Comparison of ENCODE assay signal across 1 cellular context in the genomic region with DNA sequence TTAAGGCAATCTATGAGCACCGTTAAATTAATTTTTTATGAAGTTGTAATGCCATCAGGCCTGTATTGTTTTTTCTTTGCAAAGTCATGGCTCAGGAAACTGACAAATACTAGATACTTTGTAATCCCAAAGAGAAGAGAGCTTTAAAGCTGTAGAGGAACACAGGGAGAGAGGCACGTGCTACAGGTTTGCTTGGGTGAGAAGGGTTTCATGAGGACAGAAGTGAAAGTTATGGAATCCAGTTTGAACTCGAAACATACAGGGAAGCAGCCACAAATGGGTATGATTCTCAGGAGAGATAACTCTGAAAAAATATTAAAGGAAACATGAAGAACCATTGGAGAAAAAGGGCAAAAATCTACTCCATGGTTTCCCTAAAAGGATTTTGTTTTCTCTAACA.
TF ChIP-seq lines count a peak whose summit lies in the region.

No MANE protein-coding gene starts in this region.

TF ChIP-seq in A549, 52 proteins besides CTCF, POLR2A, EP300 and RAD21 (continued from another document):
- TF ChIP-seq, protein P1, sequence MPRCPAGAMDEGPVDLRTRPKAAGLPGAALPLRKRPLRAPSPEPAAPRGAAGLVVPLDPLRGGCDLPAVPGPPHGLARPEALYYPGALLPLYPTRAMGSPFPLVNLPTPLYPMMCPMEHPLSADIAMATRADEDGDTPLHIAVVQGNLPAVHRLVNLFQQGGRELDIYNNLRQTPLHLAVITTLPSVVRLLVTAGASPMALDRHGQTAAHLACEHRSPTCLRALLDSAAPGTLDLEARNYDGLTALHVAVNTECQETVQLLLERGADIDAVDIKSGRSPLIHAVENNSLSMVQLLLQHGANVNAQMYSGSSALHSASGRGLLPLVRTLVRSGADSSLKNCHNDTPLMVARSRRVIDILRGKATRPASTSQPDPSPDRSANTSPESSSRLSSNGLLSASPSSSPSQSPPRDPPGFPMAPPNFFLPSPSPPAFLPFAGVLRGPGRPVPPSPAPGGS (IDR thresholded peaks at IDR 0.05), result no peak
- no peak for TF ChIP-seq NPAS2 (CRISPR knock-in tag; IDR thresholded peaks at IDR 0.05; ENCODE audit: borderline replicate concordance)
- TF ChIP-seq MAFK (IDR thresholded peaks at IDR 0.05; ENCODE audit: partially characterized antibody), result no peak
- TF ChIP-seq ZNF302 (CRISPR knock-in tag; IDR thresholded peaks at IDR 0.05), result no peak
- no peak for TF ChIP-seq HDAC2 (IDR thresholded peaks at IDR 0.05)
- no peak for TF ChIP-seq EHF (CRISPR knock-in tag; IDR thresholded peaks at IDR 0.05)
- TF ChIP-seq ZSCAN20 (CRISPR knock-in tag; IDR thresholded peaks at IDR 0.05), result no peak
- TF ChIP-seq JUN (IDR thresholded peaks at IDR 0.05), result no peak
- no peak for TF ChIP-seq PHF8 (IDR thresholded peaks at IDR 0.05; ENCODE audit: borderline replicate concordance, low read depth)
- no peak for TF ChIP-seq RARB (CRISPR knock-in tag; IDR thresholded peaks at IDR 0.05)
- no peak for TF ChIP-seq MAZ (IDR thresholded peaks at IDR 0.05; ENCODE audit: borderline replicate concordance, low read depth, low read length)
- no peak for TF ChIP-seq NR3C1 (IDR thresholded peaks at IDR 0.05)
- TF ChIP-seq BHLHE40 (IDR thresholded peaks at IDR 0.05; ENCODE audit: low read depth, low read length), result no peak
- no peak for TF ChIP-seq KDM5A (IDR thresholded peaks at IDR 0.05)
